ENCODE assay signal across 17 cellular contexts in the genomic region with DNA sequence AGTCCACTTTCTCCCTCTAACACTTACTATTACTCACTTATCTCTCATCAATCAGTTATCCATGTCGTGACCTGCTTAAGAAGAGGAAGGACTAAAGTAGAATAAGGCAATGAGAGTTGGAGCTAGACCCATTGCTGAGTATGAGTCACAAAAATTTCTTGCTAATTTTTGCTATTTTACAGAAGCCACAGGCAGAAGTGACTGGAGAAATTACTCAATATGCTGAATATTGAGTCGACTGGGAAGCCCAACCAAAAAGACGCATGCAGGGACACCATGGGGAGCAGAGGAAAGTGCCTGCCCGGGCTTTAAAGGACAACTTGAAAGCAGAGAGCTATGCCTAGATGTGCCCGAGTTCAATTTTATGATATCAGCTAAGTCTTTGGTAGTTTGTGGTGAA.
DNase-seq lines count a peak whose midpoint lies in the region; ATAC-seq and TF ChIP-seq lines count a peak whose summit lies in the region.
"Had no signal": no experiment of that assay in that cellular context is flagged by ENCODE, and none has a peak within 500 bp of the region (broad histone marks: within the 10 kb centered on the region; RNA-seq: fewer than 3 reads in every experiment).

No MANE protein-coding gene starts in this region.

- H3K27ac Mint-ChIP-seq in endodermal cell = no peak overlapping the region
- H3K27ac Mint-ChIP-seq: activated CD8-positive, alpha-beta memory T cell treated with anti-CD3 and anti-CD28 coated beads, Interleukin-2, amount 10 ng/mL, durations not matched to agents 7 days and 5 days had no signal

- 54 to 73% methylated on average over 4 to 5 of the region's 5 CpGs for WGBS in endodermal cell (ENCODE audit: insufficient coverage in 1 of 2, insufficient read length in 1 of 2), 2 experiments

- H4K20me1 ChIP-seq in osteoblast (ENCODE audit: insufficient read depth, low read length) = no peaks in the 10 kb centered on the region

- H3K36me3 ChIP-seq in endodermal cell (ENCODE audit: control insufficient read depth, insufficient read depth, low read length) (no peaks in the 10 kb centered on the region), osteoblast (ENCODE audit: insufficient read depth, low read length) (no peaks in the 10 kb centered on the region)

- ATAC-seq in GM18873 (IDR thresholded peaks at IDR 0.05; ENCODE audit: low FRiP score, unreplicated experiment) (no peak), GM21447 (IDR thresholded peaks at IDR 0.05; ENCODE audit: unreplicated experiment) (no peak)
- ATAC-seq: activated CD8-positive, alpha-beta memory T cell treated with anti-CD3 and anti-CD28 coated beads, Interleukin-2, amount 10 ng/mL, durations not matched to agents 7 days and 5 days; left ventricle myocardium superior had no signal

- H3K79me2 ChIP-seq in osteoblast (ENCODE audit: insufficient read depth, low read length) = no peaks in the 10 kb centered on the region

- peak overlapping the region; percentile 30 for H3K4me2 ChIP-seq in osteoblast (ENCODE audit: insufficient read depth, low read length)
- H3K4me2 ChIP-seq: PC-9 had no signal

- no peaks in the 10 kb centered on the region for H3K36me3 Mint-ChIP-seq in endodermal cell (ENCODE audit: low read depth)
- H3K36me3 Mint-ChIP-seq: activated CD8-positive, alpha-beta memory T cell treated with anti-CD3 and anti-CD28 coated beads, Interleukin-2, amount 10 ng/mL, durations not matched to agents 7 days and 5 days had no signal

- peaks cover 3% of the 10 kb centered on the region for H3K4me1 Mint-ChIP-seq in endodermal cell
- H3K4me1 Mint-ChIP-seq: activated CD8-positive, alpha-beta memory T cell treated with anti-CD3 and anti-CD28 coated beads, Interleukin-2, amount 10 ng/mL, durations not matched to agents 7 days and 5 days had no signal

- H3K9me3 ChIP-seq in endodermal cell (ENCODE audit: control insufficient read depth, low read length) = no peaks in the 10 kb centered on the region
- H3K9me3 ChIP-seq in osteoblast (ENCODE audit: low read depth, low read length) = no peaks in the 10 kb centered on the region

- H3K4me3 Mint-ChIP-seq in endodermal cell = no peak overlapping the region
- H3K4me3 Mint-ChIP-seq: activated CD8-positive, alpha-beta memory T cell treated with anti-CD3 and anti-CD28 coated beads, Interleukin-2, amount 10 ng/mL, durations not matched to agents 7 days and 5 days had no signal

- H2AFZ ChIP-seq in osteoblast (ENCODE audit: low read length) = peak overlapping the region; percentile 57
- H2AFZ ChIP-seq: PC-9 had no signal

- H3K4me1 ChIP-seq in endodermal cell (ENCODE audit: control insufficient read depth, insufficient read depth, low read length) (no peaks in the 10 kb centered on the region), osteoblast (ENCODE audit: insufficient read depth, low read length) (no peaks in the 10 kb centered on the region)

- H3K9ac ChIP-seq in endodermal cell (ENCODE audit: extremely low read depth, low read length, poor library complexity, severe bottlenecking) = no peak overlapping the region

- peaks cover 2% of the 10 kb centered on the region for H3K9me3 Mint-ChIP-seq in endodermal cell

- no peak overlapping the region for H3K27ac ChIP-seq in endodermal cell (ENCODE audit: low read depth, low read length)
- H3K27ac ChIP-seq in osteoblast (ENCODE audit: low read depth, low read length) = peak overlapping the region; percentile 60
- H3K27ac ChIP-seq: PC-9 had no signal

- H3K27me3 Mint-ChIP-seq in endodermal cell (ENCODE audit: insufficient read depth) = no peaks in the 10 kb centered on the region
- H3K27me3 Mint-ChIP-seq: activated CD8-positive, alpha-beta memory T cell treated with anti-CD3 and anti-CD28 coated beads, Interleukin-2, amount 10 ng/mL, durations not matched to agents 7 days and 5 days had no signal

- H3K4me3 ChIP-seq in endodermal cell (ENCODE audit: low read length) (no peak overlapping the region), osteoblast (ENCODE audit: insufficient read depth, low read length) (peak overlapping the region; percentile 19)
- H3K4me3 ChIP-seq: PC-9 had no signal

- TF ChIP-seq CTCF in endodermal cell (conservative IDR thresholded peaks at IDR 0.05) (no peak), osteoblast (IDR thresholded peaks at IDR 0.05; ENCODE audit: extremely low read depth, low read depth, low read length) (no peak)

- DNase-seq in H4 (ENCODE audit: low spot score) (peak; percentile 26), RPMI7951 (ENCODE audit: low read depth) (peak; percentile 83), endodermal cell (peak; percentile 56), osteoblast (ENCODE audit: insufficient read length, low spot score, missing footprints) (no peak), T-helper 9 cell (no peak)
- DNase-seq in stimulated activated CD4-positive, alpha-beta T cell treated with anti-CD3 and anti-CD28 coated beads, Interleukin-12 subunit alpha, Interleukin-12 subunit beta, amount 100 ng/mL, for 4 hours = no peak
- DNase-seq: activated CD8-positive, alpha-beta memory T cell treated with anti-CD3 and anti-CD28 coated beads, Interleukin-2, amount 10 ng/mL, durations not matched to agents 7 days and 5 days; activated effector memory CD4-positive, alpha-beta T cell treated with anti-CD3 and anti-CD28 coated beads, Interleukin-2, amount 50 U/mL, for 16 hours; cortex of kidney; left ventricle myocardium superior; NCI-H2029 treated with DMSO at 0.1 percent for 48 hours; NCI-H526; PC-9; substantia nigra; SW 1271 had no signal

- H3K27me3 ChIP-seq in endodermal cell (ENCODE audit: control insufficient read depth, insufficient read depth, low read length, poor library complexity, severe bottlenecking) = no peaks in the 10 kb centered on the region
- no peaks in the 10 kb centered on the region for H3K27me3 ChIP-seq in osteoblast (ENCODE audit: insufficient read depth, low read length)

Comparison
In these comparisons a context has a peak if more than half of its experiments do, and no peak if none do; other contexts are left out.
1. DNase-seq: peak in H4 (single experiment), RPMI7951 (single experiment) and endodermal cell (single experiment); none in osteoblast (single experiment), T-helper 9 cell (single experiment) and stimulated activated CD4-positive, alpha-beta T cell treated with anti-CD3 and anti-CD28 coated beads, Interleukin-12 subunit alpha, Interleukin-12 subunit beta, amount 100 ng/mL, for 4 hours (single experiment).